ENCODE assay signal across 1 cellular context in the genomic region with DNA sequence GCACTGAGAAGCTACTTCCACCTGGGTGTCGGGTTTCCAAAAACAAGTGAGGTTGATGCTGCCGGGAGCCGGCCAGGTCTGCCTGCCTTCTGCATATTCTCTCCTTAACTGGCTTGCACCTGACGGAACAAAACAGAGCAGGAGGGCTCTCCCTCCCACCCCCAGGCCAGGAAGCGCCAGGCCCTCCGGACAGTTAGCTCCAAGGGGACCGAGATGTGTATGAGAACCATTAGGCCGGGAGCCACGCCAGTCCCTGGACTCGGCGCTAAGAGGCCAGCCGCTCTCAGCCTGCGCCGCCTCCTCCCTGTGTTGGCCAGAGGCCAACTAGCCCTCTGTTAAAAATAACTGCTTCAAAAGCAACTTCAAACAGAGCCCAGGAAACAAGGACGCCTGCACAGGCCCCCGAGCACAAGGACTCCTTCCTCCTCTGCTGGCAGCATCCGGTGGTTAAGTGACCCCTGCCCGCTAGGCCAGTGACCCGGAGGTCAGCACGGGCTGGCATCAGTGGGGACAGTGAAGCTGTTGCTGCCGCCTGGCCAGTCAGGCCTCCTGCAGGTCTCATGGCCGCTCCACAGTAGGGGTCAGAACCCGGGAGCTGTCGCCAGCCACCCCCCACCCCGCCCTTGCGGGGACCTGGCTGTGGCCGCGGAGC.
A peak's percentile ranks its signal among the peaks of the same experiment; 100 is the strongest.
TF ChIP-seq lines count a peak whose summit lies in the region.

No MANE protein-coding gene starts in this region.

TF ChIP-seq in H1, 55 proteins besides CTCF, POLR2A, EP300 and RAD21 (continued from another document):
- peak; percentile 61 for TF ChIP-seq TAF7 (optimal IDR thresholded peaks at IDR 0.05; ENCODE audit: borderline replicate concordance, low read depth, low read length)
- TF ChIP-seq CBX5 (IDR thresholded peaks at IDR 0.05; ENCODE audit: low read depth, low read length): no peak
- no peak for TF ChIP-seq ZNF274 (IDR thresholded peaks at IDR 0.05; ENCODE audit: borderline replicate concordance, extremely low read depth, low read length)
- TF ChIP-seq, protein P1, sequence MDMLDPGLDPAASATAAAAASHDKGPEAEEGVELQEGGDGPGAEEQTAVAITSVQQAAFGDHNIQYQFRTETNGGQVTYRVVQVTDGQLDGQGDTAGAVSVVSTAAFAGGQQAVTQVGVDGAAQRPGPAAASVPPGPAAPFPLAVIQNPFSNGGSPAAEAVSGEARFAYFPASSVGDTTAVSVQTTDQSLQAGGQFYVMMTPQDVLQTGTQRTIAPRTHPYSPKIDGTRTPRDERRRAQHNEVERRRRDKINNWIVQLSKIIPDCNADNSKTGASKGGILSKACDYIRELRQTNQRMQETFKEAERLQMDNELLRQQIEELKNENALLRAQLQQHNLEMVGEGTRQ (IDR thresholded peaks at IDR 0.05; ENCODE audit: low read length): no peak
- peak; percentile 65; the same call in 1 of the 2 replicates for TF ChIP-seq TAF1 (IDR thresholded peaks at IDR 0.05; ENCODE audit: low read depth, low read length)
- no peak for TF ChIP-seq CTBP2 (IDR thresholded peaks at IDR 0.05; ENCODE audit: borderline replicate concordance, insufficient read depth, insufficient read length, low read length)
- TF ChIP-seq JUND (IDR thresholded peaks at IDR 0.05; ENCODE audit: low read length): no peak
- TF ChIP-seq ASH2L (IDR thresholded peaks at IDR 0.05; ENCODE audit: low read length): peak; percentile 56
- TF ChIP-seq HDAC2 (IDR thresholded peaks at IDR 0.05; ENCODE audit: borderline replicate concordance in 1 of 2, low read depth in 2 of 2, low read length in 2 of 2): no peak
